ENCODE assay signal across 10 cellular contexts in the genomic region with DNA sequence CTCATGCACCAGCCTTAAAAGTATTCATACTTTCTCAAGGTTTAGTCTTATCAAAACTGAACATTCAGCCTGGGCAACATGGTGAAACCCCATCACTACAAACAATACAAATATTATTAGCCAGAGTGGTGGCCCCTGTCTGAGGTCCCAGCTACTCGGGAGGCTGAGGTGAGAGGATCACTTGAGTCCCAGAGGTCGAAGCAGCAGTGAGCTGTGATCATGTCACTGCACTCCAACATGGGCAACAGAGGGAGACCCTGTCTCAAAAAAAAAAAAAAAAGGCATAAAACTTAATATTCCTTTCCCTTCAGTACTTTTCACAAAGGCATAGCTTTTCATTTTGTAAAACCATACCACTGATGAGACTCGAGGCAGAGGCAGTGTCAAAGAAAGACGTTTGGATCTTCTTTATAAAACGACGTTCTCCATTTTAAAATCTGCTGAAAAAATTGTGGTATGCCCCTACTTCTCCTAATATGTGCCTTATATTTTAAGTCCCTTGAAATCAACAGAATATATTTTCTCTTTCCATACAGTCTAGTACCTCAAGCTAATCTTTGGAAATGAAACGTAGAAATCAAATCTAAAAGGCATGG. TPM values are rescaled to one million over a fixed set of nuclear protein-coding genes. Genes with fewer than 3 reads are reported as not detected.
DNase-seq lines count a peak whose midpoint lies in the region; ATAC-seq, FAIRE-seq and TF ChIP-seq lines count a peak whose summit lies in the region.
"Had no signal": no experiment of that assay in that cellular context is flagged by ENCODE, and none has a peak within 500 bp of the region (broad histone marks: within the 10 kb centered on the region; RNA-seq: fewer than 3 reads in every experiment).

No MANE protein-coding gene starts in this region.

- H3K4me3 ChIP-seq in GM06990 (replicated peaks; ENCODE audit: low read depth, low read length) (peak overlapping the region; percentile 90), MG63 (peak overlapping the region; percentile 70), astrocyte (ENCODE audit: insufficient read depth, low read depth, low read length) (peak overlapping the region; percentile 6), H7 (ENCODE audit: insufficient read depth, low read depth, low read length) (no peak overlapping the region)

- peaks cover 3% of the 10 kb centered on the region for H3K4me1 Mint-ChIP-seq in astrocyte (ENCODE audit: low read depth, unreplicated experiment)
- peaks cover 26 to 29% of the 10 kb centered on the region in 2 donors for H3K4me1 Mint-ChIP-seq in natural killer cell treated with Interleukin-12 subunit alpha and Interleukin-12 subunit beta and Interleukin-15 and Interleukin-18, amount 100 ng/mL, for 72 hours (ENCODE audit: low read depth in 2 of 2)

- DNase-seq in GM06990 (ENCODE audit: extremely low read depth, insufficient read length) (no peak), MG63 (no peak), astrocyte (ENCODE audit: low read depth) (no peak), NCI-H446 (lab: John Stamatoyannopoulos, UW) (no peak), H7 (no peak)
- DNase-seq in natural killer cell treated with Interleukin-12 subunit alpha and Interleukin-12 subunit beta and Interleukin-15 and Interleukin-18, amount 100 ng/mL, for 72 hours (ENCODE audit: low spot score) = no peak
- DNase-seq in activated CD8-positive, alpha-beta memory T cell treated with anti-CD3 and anti-CD28 coated beads, Interleukin-2, amount 50 U/mL, for 48 hours = no peak
- DNase-seq: left ventricle myocardium inferior had no signal

- no peak for FAIRE-seq in astrocyte (lab: Jason Lieb, UNC)
- FAIRE-seq: endometrium had no signal

- no peaks in the 10 kb centered on the region for H4K20me1 ChIP-seq in astrocyte (ENCODE audit: insufficient read depth, low read length)

- H2AFZ ChIP-seq in astrocyte (ENCODE audit: low read depth, low read length) = no peak overlapping the region

- H3K36me3 ChIP-seq in GM06990 (ENCODE audit: control insufficient read depth, insufficient read depth, low read length) = no peaks in the 10 kb centered on the region
- no peaks in the 10 kb centered on the region for H3K36me3 ChIP-seq in MG63
- H3K36me3 ChIP-seq in astrocyte (ENCODE audit: insufficient read depth, low read length) = peaks cover 5% of the 10 kb centered on the region
- no peaks in the 10 kb centered on the region for H3K36me3 ChIP-seq in H7 (replicated peaks; ENCODE audit: control insufficient read depth, insufficient read depth, low read length)

- H3K4me2 ChIP-seq in astrocyte (ENCODE audit: low read length) = peak overlapping the region; percentile 90

- peak overlapping the region; percentile 97 for H3K4me3 Mint-ChIP-seq in astrocyte (ENCODE audit: unreplicated experiment)
- H3K4me3 Mint-ChIP-seq in natural killer cell treated with Interleukin-12 subunit alpha and Interleukin-12 subunit beta and Interleukin-15 and Interleukin-18, amount 100 ng/mL, for 72 hours = peak overlapping the region; percentile 98

- H3K9me3 ChIP-seq in MG63 (no peaks in the 10 kb centered on the region), astrocyte (ENCODE audit: insufficient read depth, low read depth, low read length) (no peaks in the 10 kb centered on the region)
- H3K9me3 ChIP-seq: left ventricle myocardium inferior had no signal

- no peaks in the 10 kb centered on the region for H3K36me3 Mint-ChIP-seq in astrocyte (ENCODE audit: low read depth, unreplicated experiment)
- H3K36me3 Mint-ChIP-seq in natural killer cell treated with Interleukin-12 subunit alpha and Interleukin-12 subunit beta and Interleukin-15 and Interleukin-18, amount 100 ng/mL, for 72 hours = peaks cover 5% of the 10 kb centered on the region

- H3K27ac Mint-ChIP-seq in astrocyte (ENCODE audit: unreplicated experiment) = no peak overlapping the region
- H3K27ac Mint-ChIP-seq in natural killer cell treated with Interleukin-12 subunit alpha and Interleukin-12 subunit beta and Interleukin-15 and Interleukin-18, amount 100 ng/mL, for 72 hours = peak overlapping the region; percentile 96 to 99

- no peak overlapping the region for H3K9ac ChIP-seq in astrocyte (ENCODE audit: low read length)

- peaks cover 5% of the 10 kb centered on the region for H3K4me1 ChIP-seq in astrocyte (ENCODE audit: insufficient read depth, low read length)

- no peak overlapping the region for H3K27ac ChIP-seq in astrocyte (ENCODE audit: low read depth, low read length)
- H3K27ac ChIP-seq: left ventricle myocardium inferior had no signal

- TF ChIP-seq CTCF in GM06990 (IDR thresholded peaks at IDR 0.05; ENCODE audit: insufficient read depth, low read length, poor library complexity, severe bottlenecking) = no peak
- no peak for TF ChIP-seq CTCF in astrocyte (IDR thresholded peaks at IDR 0.05; ENCODE audit: insufficient read depth, low read depth, low read length)

- no peaks in the 10 kb centered on the region for H3K27me3 ChIP-seq in GM06990 (replicated peaks; ENCODE audit: control insufficient read depth, insufficient read depth, low read length)
- H3K27me3 ChIP-seq in MG63 = no peaks in the 10 kb centered on the region
- no peaks in the 10 kb centered on the region for H3K27me3 ChIP-seq in astrocyte (ENCODE audit: insufficient read depth, low read length)
- H3K27me3 ChIP-seq in H7 (ENCODE audit: control insufficient read depth, insufficient read depth, low read length) = no peaks in the 10 kb centered on the region

- H3K79me2 ChIP-seq in astrocyte (ENCODE audit: insufficient read depth, low read length) = peaks cover 24% of the 10 kb centered on the region

- H3K27me3 Mint-ChIP-seq in astrocyte (ENCODE audit: low read depth, unreplicated experiment) = no peaks in the 10 kb centered on the region
- H3K27me3 Mint-ChIP-seq in natural killer cell treated with Interleukin-12 subunit alpha and Interleukin-12 subunit beta and Interleukin-15 and Interleukin-18, amount 100 ng/mL, for 72 hours = no peaks in the 10 kb centered on the region

- ATAC-seq in natural killer cell treated with Interleukin-12 subunit alpha and Interleukin-12 subunit beta and Interleukin-15 and Interleukin-18, amount 100 ng/mL, for 72 hours = no peak
- no peak for ATAC-seq in GM18498 (IDR thresholded peaks at IDR 0.05; ENCODE audit: unreplicated experiment)

- peaks cover 3% of the 10 kb centered on the region for H3K9me3 Mint-ChIP-seq in astrocyte (ENCODE audit: unreplicated experiment)
- no peaks in the 10 kb centered on the region for H3K9me3 Mint-ChIP-seq in natural killer cell treated with Interleukin-12 subunit alpha and Interleukin-12 subunit beta and Interleukin-15 and Interleukin-18, amount 100 ng/mL, for 72 hours

RNA-seq across cellular contexts. Expression of a gene that starts 1.9 kb away (rescaled TPM):
- total RNA-seq in MG63 (2014; rRNA removed; shearing (Covaris generic); ENCODE audit: low replicate concordance) = 5.4 and 8.4 TPM in 2 replicates
- total RNA-seq in astrocyte = 5.9 and 7.3 TPM in 2 replicates
- total RNA-seq in natural killer cell treated with Interleukin-12 subunit alpha and Interleukin-12 subunit beta and Interleukin-15 and Interleukin-18, amount 100 ng/mL, for 72 hours = 10 to 100 TPM; 14.1 to 23.6 TPM
- total RNA-seq in H7 (2014; rRNA removed; shearing (Covaris generic)) = 7.2 and 10.3 TPM in 2 replicates

RNA-seq across cellular contexts. Expression of a gene that starts 9.8 kb away (rescaled TPM):
- 5.8 and 12.8 TPM in 2 replicates for total RNA-seq in MG63 (2014; rRNA removed; shearing (Covaris generic); ENCODE audit: low replicate concordance)
- total RNA-seq in astrocyte = 32.6 and 36.7 TPM in 2 replicates
- 1 to 10 TPM; 7.6 to 7.7 TPM for total RNA-seq in natural killer cell treated with Interleukin-12 subunit alpha and Interleukin-12 subunit beta and Interleukin-15 and Interleukin-18, amount 100 ng/mL, for 72 hours
- 35.3 and 46.6 TPM in 2 replicates for total RNA-seq in H7 (2014; rRNA removed; shearing (Covaris generic))
